ENCODE assay signal across 2 cellular contexts in the genomic region with DNA sequence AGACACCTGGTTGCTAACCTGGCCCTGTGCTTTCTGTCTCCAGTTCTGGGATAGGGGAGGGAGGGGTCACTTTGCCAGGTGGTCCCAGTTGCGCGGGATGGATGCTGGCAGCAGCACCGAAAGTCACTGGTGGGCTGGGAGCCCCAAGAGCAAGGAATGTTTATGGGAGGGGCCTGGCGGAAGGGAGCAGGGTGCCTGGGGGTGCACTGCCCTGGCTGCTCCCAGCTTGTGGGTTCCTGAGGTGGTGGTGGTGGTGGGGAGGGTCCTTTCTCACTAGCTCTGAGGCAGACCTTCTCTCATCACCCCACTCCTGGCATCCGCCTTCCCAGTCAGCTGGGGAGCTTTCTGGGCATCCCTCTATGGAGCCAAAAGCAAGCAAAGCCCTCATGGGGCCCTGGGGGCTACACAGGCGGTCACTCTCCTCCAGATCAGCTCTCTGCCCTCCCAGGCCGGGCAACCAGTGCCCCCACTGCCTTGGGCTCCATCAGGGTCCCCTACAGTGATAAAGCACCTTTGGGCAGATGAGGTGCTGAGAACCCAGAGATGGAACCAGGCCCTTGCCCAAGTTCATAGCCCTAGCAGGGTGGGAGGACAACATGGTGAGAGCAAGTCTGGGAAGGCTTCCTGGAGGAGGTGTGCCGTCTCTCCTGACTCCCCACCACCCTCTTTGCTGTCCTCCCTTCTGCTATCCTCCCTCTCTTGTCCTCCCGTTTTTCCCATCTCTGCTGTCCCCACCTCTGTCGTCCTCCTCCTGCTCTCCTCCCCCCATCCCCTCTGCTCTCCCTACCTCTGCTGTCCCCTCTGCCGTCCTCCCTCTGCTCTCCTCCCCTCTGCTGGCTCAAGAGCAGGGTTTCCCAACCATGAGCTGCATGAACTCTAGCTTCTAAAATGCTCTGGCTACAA.
TF ChIP-seq lines count a peak whose summit lies in the region.

No MANE protein-coding gene starts in this region.

TF ChIP-seq in HEK293, 187 proteins besides CTCF, POLR2A, EP300 and RAD21:
- TF ChIP-seq, protein P1, sequence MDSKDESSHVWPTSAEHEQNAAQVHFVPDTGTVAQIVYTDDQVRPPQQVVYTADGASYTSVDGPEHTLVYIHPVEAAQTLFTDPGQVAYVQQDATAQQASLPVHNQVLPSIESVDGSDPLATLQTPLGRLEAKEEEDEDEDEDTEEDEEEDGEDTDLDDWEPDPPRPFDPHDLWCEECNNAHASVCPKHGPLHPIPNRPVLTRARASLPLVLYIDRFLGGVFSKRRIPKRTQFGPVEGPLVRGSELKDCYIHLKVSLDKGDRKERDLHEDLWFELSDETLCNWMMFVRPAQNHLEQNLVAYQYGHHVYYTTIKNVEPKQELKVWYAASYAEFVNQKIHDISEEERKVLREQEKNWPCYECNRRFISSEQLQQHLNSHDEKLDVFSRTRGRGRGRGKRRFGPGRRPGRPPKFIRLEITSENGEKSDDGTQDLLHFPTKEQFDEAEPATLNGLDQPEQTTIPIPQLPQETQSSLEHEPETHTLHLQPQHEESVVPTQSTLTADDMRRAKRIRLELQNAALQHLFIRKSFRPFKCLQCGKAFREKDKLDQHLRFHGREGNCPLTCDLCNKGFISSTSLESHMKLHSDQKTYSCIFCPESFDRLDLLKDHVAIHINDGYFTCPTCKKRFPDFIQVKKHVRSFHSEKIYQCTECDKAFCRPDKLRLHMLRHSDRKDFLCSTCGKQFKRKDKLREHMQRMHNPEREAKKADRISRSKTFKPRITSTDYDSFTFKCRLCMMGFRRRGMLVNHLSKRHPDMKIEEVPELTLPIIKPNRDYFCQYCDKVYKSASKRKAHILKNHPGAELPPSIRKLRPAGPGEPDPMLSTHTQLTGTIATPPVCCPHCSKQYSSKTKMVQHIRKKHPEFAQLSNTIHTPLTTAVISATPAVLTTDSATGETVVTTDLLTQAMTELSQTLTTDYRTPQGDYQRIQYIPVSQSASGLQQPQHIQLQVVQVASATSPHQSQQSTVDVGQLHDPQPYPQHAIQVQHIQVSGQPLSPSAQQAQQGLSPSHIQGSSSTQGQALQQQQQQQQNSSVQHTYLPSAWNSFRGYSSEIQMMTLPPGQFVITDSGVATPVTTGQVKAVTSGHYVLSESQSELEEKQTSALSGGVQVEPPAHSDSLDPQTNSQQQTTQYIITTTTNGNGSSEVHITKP (tag by site-specific recombination; IDR thresholded peaks at IDR 0.05), result no peak
- TF ChIP-seq KLF8 (tag by site-specific recombination; IDR thresholded peaks at IDR 0.05) (peak; percentile 60; the same call in 1 of the 2 replicates), KLF1 (tag by site-specific recombination; IDR thresholded peaks at IDR 0.05) (peak; percentile 54), ZSCAN30 (tag by site-specific recombination; IDR thresholded peaks at IDR 0.05) (no peak), ZNF341 (tag by site-specific recombination; IDR thresholded peaks at IDR 0.05; ENCODE audit: low read depth) (peak; percentile 60), PRDM1 (tag by site-specific recombination; IDR thresholded peaks at IDR 0.05) (no peak), ZNF366 (tag by site-specific recombination; conservative IDR thresholded peaks at IDR 0.05) (0 out of 2 replicates have a peak, but pooled peaks have one; percentile 29), MYNN (tag by site-specific recombination; IDR thresholded peaks at IDR 0.05; ENCODE audit: borderline replicate concordance) (0 out of 2 replicates have a peak, but pooled peaks have one; percentile 16), WT1 (tag by site-specific recombination; IDR thresholded peaks at IDR 0.05) (peak; percentile 55)
- TF ChIP-seq, protein P2, sequence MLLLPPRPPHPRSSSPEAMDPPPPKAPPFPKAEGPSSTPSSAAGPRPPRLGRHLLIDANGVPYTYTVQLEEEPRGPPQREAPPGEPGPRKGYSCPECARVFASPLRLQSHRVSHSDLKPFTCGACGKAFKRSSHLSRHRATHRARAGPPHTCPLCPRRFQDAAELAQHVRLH (tag by site-specific recombination; IDR thresholded peaks at IDR 0.05), result 0 out of 2 replicates have a peak, but pooled peaks have one; percentile 38

TF ChIP-seq in GM12878, 131 proteins besides CTCF, POLR2A, EP300 and RAD21:
- no peak for TF ChIP-seq CREB1 (IDR thresholded peaks at IDR 0.05; ENCODE audit: low read depth)
- 0 out of 2 replicates have a peak, but pooled peaks have one; percentile 15 for TF ChIP-seq SMARCA5 (IDR thresholded peaks at IDR 0.05)
